ENCODE assay signal across 11 cellular contexts in the genomic region with DNA sequence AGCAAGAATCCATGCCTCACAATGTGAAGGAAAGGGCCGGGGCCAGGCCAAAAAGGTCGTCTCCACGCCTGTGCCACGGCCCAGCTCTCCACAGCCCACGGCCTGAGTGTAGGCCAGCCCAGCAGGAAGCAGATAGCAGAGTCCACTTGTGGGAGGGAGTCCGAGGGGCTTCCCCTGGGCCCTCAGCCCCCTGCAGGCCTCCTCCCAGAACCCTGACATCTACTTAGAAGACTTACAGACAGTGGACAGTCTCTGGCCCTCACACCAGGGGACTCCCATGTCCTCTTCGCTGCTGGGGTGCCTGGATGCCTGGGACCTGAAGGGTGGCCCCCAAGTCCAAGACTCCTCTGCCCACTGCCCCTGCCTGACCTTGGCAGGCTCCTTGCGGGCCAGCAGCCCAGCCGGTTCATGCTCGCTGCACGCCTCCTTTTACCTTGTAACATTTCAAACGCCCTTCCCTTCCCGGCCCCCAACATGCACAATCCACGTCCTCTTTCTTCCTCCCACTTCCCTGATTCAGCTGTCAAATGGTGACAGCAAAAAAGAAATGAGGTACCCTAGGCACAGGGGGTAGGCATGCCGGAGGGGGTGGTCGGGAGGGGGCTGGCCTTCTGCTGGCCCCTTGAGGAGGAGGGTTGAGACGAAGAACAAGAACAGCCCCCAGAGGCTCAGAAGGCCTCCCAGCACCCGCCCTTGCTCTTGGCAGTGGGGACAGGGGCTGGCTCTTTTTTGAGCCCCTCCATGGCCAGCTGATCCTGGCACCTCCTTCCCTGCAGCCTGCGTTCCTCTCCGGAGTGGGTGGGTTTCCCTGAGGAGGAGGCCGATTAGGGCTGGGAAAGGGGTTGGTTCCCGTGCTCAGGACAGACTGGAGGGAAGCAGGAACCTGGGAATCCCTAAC. TPM values are rescaled to one million over a fixed set of nuclear protein-coding genes. Genes with fewer than 3 reads are reported as not detected.
DNase-seq lines count a peak whose midpoint lies in the region; ATAC-seq, FAIRE-seq and TF ChIP-seq lines count a peak whose summit lies in the region.
"Had no signal": no experiment of that assay in that cellular context is flagged by ENCODE, and none has a peak within 500 bp of the region (broad histone marks: within the 10 kb centered on the region; RNA-seq: fewer than 3 reads in every experiment).

No MANE protein-coding gene starts in this region.

- peaks cover 10 to 70% of the 10 kb centered on the region in 2 experiments for H3K27me3 ChIP-seq in HepG2 (ENCODE audit: control insufficient read depth in 1 of 2, insufficient read depth in 2 of 2, low read length in 2 of 2)
- H3K27me3 ChIP-seq in upper lobe of left lung: no peaks in the 10 kb centered on the region

- peak; percentile 6; the same call in 1 of the 2 replicates for ATAC-seq in WTC11
- ATAC-seq in HepG2: peak; percentile 7; the same call in 2 of the 3 replicates
- ATAC-seq in upper lobe of left lung (ENCODE audit: low FRiP score in 2 of 2): no peak

- no TSS peak for BruUV-seq in HepG2 (replicated peaks; lab: Mats Ljungman, UMichigan)

- no peak overlapping the region for H3K4me2 ChIP-seq in HepG2 (ENCODE audit: low read depth, low read length)

- H3K4me1 ChIP-seq in HepG2 (ENCODE audit: insufficient read depth, low read length) (peaks cover 25% of the 10 kb centered on the region), upper lobe of left lung (peaks cover 0 to 34% (median 24%) of the 10 kb centered on the region in 4 donors)

- in situ Hi-C loops in HepG2 (cut with HindIII; ENCODE audit: extremely low pct_ligation_motif_present, low pct_unique_long_range_greater_than_20kb): no loop called here

- H3K36me3 ChIP-seq in HepG2 (replicated peaks in 1 of 2; ENCODE audit: control insufficient read depth in 1 of 2, insufficient read depth in 2 of 2, low read length in 2 of 2) (no peaks in the 10 kb centered on the region), upper lobe of left lung (no peaks in the 10 kb centered on the region)

- peaks cover 90% of the 10 kb centered on the region for H3K4me1 Mint-ChIP-seq in activated CD4-positive, alpha-beta T cell treated with anti-CD3 and anti-CD28 coated beads, Interleukin-2, amount 10 ng/mL, durations not matched to agents 7 days and 5 days
- H3K4me1 Mint-ChIP-seq in WTC11: peaks cover 45% of the 10 kb centered on the region

- no peaks in the 10 kb centered on the region for H3K79me2 ChIP-seq in HepG2 (ENCODE audit: insufficient read depth, low read length)

- H3K9me3 ChIP-seq in HepG2 (ENCODE audit: low read length): no peaks in the 10 kb centered on the region
- H3K9me3 ChIP-seq in upper lobe of left lung: no peaks in the 10 kb centered on the region

- H3K27ac Mint-ChIP-seq in activated CD4-positive, alpha-beta T cell treated with anti-CD3 and anti-CD28 coated beads, Interleukin-2, amount 10 ng/mL, durations not matched to agents 7 days and 5 days: peak overlapping the region; percentile 97
- no peak overlapping the region for H3K27ac Mint-ChIP-seq in WTC11

- H3K27ac ChIP-seq in HepG2 (ENCODE audit: extremely low read length, insufficient read depth, low read length): no peak overlapping the region
- peak overlapping the region; percentile 35 to 93 (median 81) for H3K27ac ChIP-seq in upper lobe of left lung

- H4K20me1 ChIP-seq in HepG2 (ENCODE audit: insufficient read depth, low read length): no peaks in the 10 kb centered on the region

- no peak overlapping the region for H2AFZ ChIP-seq in HepG2 (ENCODE audit: low read length)

- no peaks in the 10 kb centered on the region for H3K9me3 Mint-ChIP-seq in activated CD4-positive, alpha-beta T cell treated with anti-CD3 and anti-CD28 coated beads, Interleukin-2, amount 10 ng/mL, durations not matched to agents 7 days and 5 days
- H3K9me3 Mint-ChIP-seq in WTC11: no peaks in the 10 kb centered on the region

- peaks cover 30% of the 10 kb centered on the region for H3K36me3 Mint-ChIP-seq in activated CD4-positive, alpha-beta T cell treated with anti-CD3 and anti-CD28 coated beads, Interleukin-2, amount 10 ng/mL, durations not matched to agents 7 days and 5 days (ENCODE audit: low read depth)
- H3K36me3 Mint-ChIP-seq in WTC11: no peaks in the 10 kb centered on the region

- no peak overlapping the region for H3K9ac ChIP-seq in HepG2 (ENCODE audit: insufficient read depth, low read depth, low read length)

- DNase-seq in activated CD4-positive, alpha-beta T cell treated with anti-CD3 and anti-CD28 coated beads, Interleukin-2, amount 10 ng/mL, durations not matched to agents 7 days and 5 days: no peak
- no peak for DNase-seq in activated CD4-positive, alpha-beta T cell treated with anti-CD3 and anti-CD28 coated beads, Interleukin-2, amount 50 U/mL, for 4 hours
- DNase-seq in WTC11 (ENCODE audit: low spot score): no peak
- no peak for DNase-seq in HepG2 (ENCODE audit: low spot score)
- no peak for DNase-seq in upper lobe of left lung
- DNase-seq in NCI-H526 treated with DMSO at 0.1 percent for 48 hours (lab: John Stamatoyannopoulos, UW): no peak
- no peak for DNase-seq in kidney tubule cell (ENCODE audit: low spot score)
- DNase-seq in activated CD4-positive, CD25-positive, alpha-beta regulatory T cell (lab: John Stamatoyannopoulos, UW): no peak

- WGBS in HepG2 (ENCODE audit: low lambda C conversion rate): 27% methylated on average over 17 of the region's 22 CpGs
- 51 to 74% methylated on average over 19 to 22 of the region's 22 CpGs for WGBS in upper lobe of left lung, 2 donors

- CTCF ChIA-PET in activated CD4-positive, alpha-beta T cell treated with anti-CD3 and anti-CD28 coated beads, Interleukin-2, amount 10 ng/mL, durations not matched to agents 7 days and 5 days (lab: Charles Lee): interaction anchor here (0.6 to 4.0 kb wide), 7 partner anchors 8 to 25 kb away, joined by 3 to 35 read pairs (median 6); a partner anchor contains a TSS
- CTCF ChIA-PET in WTC11 (lab: Charles Lee): interaction anchor here (0.7 to 3.1 kb wide), 6 partner anchors 15 to 162 kb away, joined by 3 to 9 read pairs (median 4); no protein-coding TSS in a partner anchor
- CTCF ChIA-PET in HepG2 (lab: Yijun Ruan, JAX; ENCODE audit: low intra/inter-chr PET ratio, low total read pairs): no interaction called here

- intact Hi-C loops in HepG2 (cut with micrococcal nuclease; ENCODE audit: unreplicated experiment): no loop called here

- TF ChIP-seq EP300 in HepG2 (IDR thresholded peaks at IDR 0.05; ENCODE audit: low read depth in 2 of 2, low read length in 2 of 2) (no peak), HepG2 (CRISPR knock-in tag; IDR thresholded peaks at IDR 0.05; ENCODE audit: borderline replicate concordance) (no peak), upper lobe of left lung (IDR thresholded peaks at IDR 0.05) (no peak)

- TF ChIP-seq CTCF in WTC11 (IDR thresholded peaks at IDR 0.05): no peak
- no peak for TF ChIP-seq CTCF in HepG2 (CRISPR knock-in tag; IDR thresholded peaks at IDR 0.05)
- TF ChIP-seq CTCF in upper lobe of left lung (IDR thresholded peaks at IDR 0.05): no peak

- H3K4me3 Mint-ChIP-seq in activated CD4-positive, alpha-beta T cell treated with anti-CD3 and anti-CD28 coated beads, Interleukin-2, amount 10 ng/mL, durations not matched to agents 7 days and 5 days: peak overlapping the region; percentile 95
- no peak overlapping the region for H3K4me3 Mint-ChIP-seq in WTC11

- H3K27me3 Mint-ChIP-seq in activated CD4-positive, alpha-beta T cell treated with anti-CD3 and anti-CD28 coated beads, Interleukin-2, amount 10 ng/mL, durations not matched to agents 7 days and 5 days: no peaks in the 10 kb centered on the region
- H3K27me3 Mint-ChIP-seq in WTC11 (ENCODE audit: low read depth): no peaks in the 10 kb centered on the region; the same call in 1 of the 2 replicates

- no peak for TF ChIP-seq RAD21 in HepG2 (CRISPR knock-in tag; IDR thresholded peaks at IDR 0.05)

- no peak for FAIRE-seq in HepG2 (lab: Jason Lieb, UNC)

- TF ChIP-seq POLR2A in HepG2 (IDR thresholded peaks at IDR 0.05; ENCODE audit: insufficient read depth in 1 of 2, low read depth in 2 of 2, low read length in 2 of 2) (no peak), upper lobe of left lung (IDR thresholded peaks at IDR 0.05) (no peak)

- POLR2A ChIA-PET in activated CD4-positive, alpha-beta T cell treated with anti-CD3 and anti-CD28 coated beads, Interleukin-2, amount 10 ng/mL, durations not matched to agents 7 days and 5 days (lab: Charles Lee): interaction anchor here (0.6 kb wide), 1 partner anchor 702 kb away, joined by 3 read pairs; no protein-coding TSS in a partner anchor
- POLR2A ChIA-PET in WTC11 (lab: Charles Lee) (no interaction called here), HepG2 (lab: Yijun Ruan, JAX) (no interaction called here)

- H3K4me3 ChIP-seq in HepG2 (replicated peaks in 1 of 3; ENCODE audit: insufficient read depth in 1 of 3, low read depth in 2 of 3, low read length in 3 of 3) (no peak overlapping the region), upper lobe of left lung (peak overlapping the region in 1 of 4 donors; percentile 47)

RNA-seq across cellular contexts. Expression of a gene that starts 1.0 kb away (rescaled TPM):
- 100 to 1,000 TPM; 183 to 188 TPM for total RNA-seq in activated CD4-positive, alpha-beta T cell treated with anti-CD3 and anti-CD28 coated beads, Interleukin-2, amount 10 ng/mL, durations not matched to agents 7 days and 5 days
- total RNA-seq in WTC11 (2021) (0.98 to 1.1 TPM (median 1.1 TPM) in 3 replicates), HepG2 (2016; rRNA removed; fragmentation: Illumina TruSeq; extraction: Trizol) (not detected in 2 replicates), upper lobe of left lung (1 to 10 TPM; 4.6 to 9.3 (median 7.7) TPM)
- 0.18 TPM in 1 of 2 replicates, not detected in the other for total RNA-seq in HepG2 (2016; cell fraction: cytosol; rRNA removed; fragmentation: Illumina TruSeq; extraction: Trizol; ENCODE audit: low read depth)
- total RNA-seq in HepG2 (2016; cell fraction: insoluble cytoplasmic fraction; rRNA removed; fragmentation: Illumina TruSeq; extraction: Trizol): not detected in 2 replicates
- total RNA-seq in HepG2 (2016; cell fraction: membrane; rRNA removed; fragmentation: Illumina TruSeq; extraction: Trizol): not detected in 2 replicates
- total RNA-seq in HepG2 (2016; cell fraction: nucleus; rRNA removed; fragmentation: Illumina TruSeq; extraction: Trizol): not detected in 2 replicates
- 0.05 TPM in 1 of 2 replicates, not detected in the other for polyA plus RNA-seq in HepG2 (2011; rRNA removed)
- 0.12 and 0.15 TPM in 2 replicates for polyA plus RNA-seq in HepG2 (2011; cell fraction: cytosol; rRNA removed)
- 0.05 TPM in 1 of 2 replicates, not detected in the other for polyA plus RNA-seq in HepG2 (2011; cell fraction: nucleus; rRNA removed)
- not detected in 2 replicates for polyA plus RNA-seq in HepG2 (2012)
- polyA plus RNA-seq in HepG2 (2016; cell fraction: cytosol; fragmentation: Illumina TruSeq; extraction: Trizol; ENCODE audit: low read depth): 0.06 and 0.08 TPM in 2 replicates
- not detected in 2 replicates for polyA plus RNA-seq in HepG2 (2016; cell fraction: insoluble cytoplasmic fraction; fragmentation: Illumina TruSeq; extraction: Trizol; ENCODE audit: low read depth)
- not detected in 2 replicates for polyA plus RNA-seq in HepG2 (2016; cell fraction: membrane; fragmentation: Illumina TruSeq; extraction: Trizol; ENCODE audit: low read depth)
- not detected in 2 replicates for polyA plus RNA-seq in HepG2 (2016; cell fraction: nucleus; fragmentation: Illumina TruSeq; extraction: Trizol; ENCODE audit: insufficient read depth, low read depth)
- polyA minus RNA-seq in HepG2 (2011; rRNA and poly(A)+ RNA removed; ENCODE audit: low replicate concordance): 0.12 and 1.5 TPM in 2 replicates
- not detected in 2 replicates for polyA minus RNA-seq in HepG2 (2011; cell fraction: cytosol; rRNA and poly(A)+ RNA removed)
- not detected in 2 replicates for polyA minus RNA-seq in HepG2 (2011; cell fraction: nucleus; rRNA and poly(A)+ RNA removed)
- total RNA-seq: LHCN-M2, progenitor cell of endocrine pancreas had no signal
- polyA plus RNA-seq: AG04450 had no signal

RNA-seq across cellular contexts. Expression of a gene that starts 16.9 kb away (rescaled TPM):
- 10 to 100 TPM; 51.6 to 53.8 TPM for total RNA-seq in activated CD4-positive, alpha-beta T cell treated with anti-CD3 and anti-CD28 coated beads, Interleukin-2, amount 10 ng/mL, durations not matched to agents 7 days and 5 days
- total RNA-seq in WTC11 (2021) (47.2 to 58.5 TPM (median 50.9 TPM) in 3 replicates), HepG2 (2016; rRNA removed; fragmentation: Illumina TruSeq; extraction: Trizol) (2.2 and 2.7 TPM in 2 replicates), upper lobe of left lung (10 to 100 TPM; 65.7 to 96.3 (median 88.4) TPM)
- 1.4 and 1.7 TPM in 2 replicates for total RNA-seq in HepG2 (2016; cell fraction: cytosol; rRNA removed; fragmentation: Illumina TruSeq; extraction: Trizol; ENCODE audit: low read depth)
- total RNA-seq in HepG2 (2016; cell fraction: insoluble cytoplasmic fraction; rRNA removed; fragmentation: Illumina TruSeq; extraction: Trizol): 2.3 and 3.0 TPM in 2 replicates
- total RNA-seq in HepG2 (2016; cell fraction: membrane; rRNA removed; fragmentation: Illumina TruSeq; extraction: Trizol): 2.9 and 3.5 TPM in 2 replicates
- total RNA-seq in HepG2 (2016; cell fraction: nucleus; rRNA removed; fragmentation: Illumina TruSeq; extraction: Trizol): 1.8 and 1.9 TPM in 2 replicates
- 18.8 and 23.4 TPM in 2 replicates for polyA plus RNA-seq in HepG2 (2011; rRNA removed)
- polyA plus RNA-seq in HepG2 (2011; cell fraction: cytosol; rRNA removed): 16.2 and 20.4 TPM in 2 replicates
- polyA plus RNA-seq in HepG2 (2011; cell fraction: nucleus; rRNA removed): 14.8 and 15.5 TPM in 2 replicates
- polyA plus RNA-seq in HepG2 (2012): 3.9 and 8.1 TPM in 2 replicates
- polyA plus RNA-seq in HepG2 (2016; cell fraction: cytosol; fragmentation: Illumina TruSeq; extraction: Trizol; ENCODE audit: low read depth): 1.6 and 2.1 TPM in 2 replicates
- 2.6 and 2.8 TPM in 2 replicates for polyA plus RNA-seq in HepG2 (2016; cell fraction: insoluble cytoplasmic fraction; fragmentation: Illumina TruSeq; extraction: Trizol; ENCODE audit: low read depth)
- polyA plus RNA-seq in HepG2 (2016; cell fraction: membrane; fragmentation: Illumina TruSeq; extraction: Trizol; ENCODE audit: low read depth): 1.9 and 2.2 TPM in 2 replicates
- polyA plus RNA-seq in HepG2 (2016; cell fraction: nucleus; fragmentation: Illumina TruSeq; extraction: Trizol; ENCODE audit: insufficient read depth, low read depth): 4.0 and 9.1 TPM in 2 replicates
- polyA minus RNA-seq in HepG2 (2011; rRNA and poly(A)+ RNA removed; ENCODE audit: low replicate concordance): 7.2 and 18.3 TPM in 2 replicates
- 10.6 and 11.2 TPM in 2 replicates for polyA minus RNA-seq in HepG2 (2011; cell fraction: cytosol; rRNA and poly(A)+ RNA removed)
- 5.2 and 6.1 TPM in 2 replicates for polyA minus RNA-seq in HepG2 (2011; cell fraction: nucleus; rRNA and poly(A)+ RNA removed)

RNA-seq across cellular contexts. Expression of a gene that starts 32.2 kb away (rescaled TPM):
- not detected for total RNA-seq in activated CD4-positive, alpha-beta T cell treated with anti-CD3 and anti-CD28 coated beads, Interleukin-2, amount 10 ng/mL, durations not matched to agents 7 days and 5 days
- total RNA-seq in WTC11 (2021) (0.78 to 1.1 TPM (median 1.1 TPM) in 3 replicates), HepG2 (2016; rRNA removed; fragmentation: Illumina TruSeq; extraction: Trizol) (not detected in 2 replicates), upper lobe of left lung (1 to 10 TPM in 3 of 6 donors, under 1 TPM in 3; 0.46 to 5.2 (median 1.1) TPM)
- not detected in 2 replicates for total RNA-seq in HepG2 (2016; cell fraction: cytosol; rRNA removed; fragmentation: Illumina TruSeq; extraction: Trizol; ENCODE audit: low read depth)
- 0.04 TPM in 1 of 2 replicates, not detected in the other for total RNA-seq in HepG2 (2016; cell fraction: insoluble cytoplasmic fraction; rRNA removed; fragmentation: Illumina TruSeq; extraction: Trizol)
- total RNA-seq in HepG2 (2016; cell fraction: membrane; rRNA removed; fragmentation: Illumina TruSeq; extraction: Trizol): not detected in 2 replicates
- total RNA-seq in HepG2 (2016; cell fraction: nucleus; rRNA removed; fragmentation: Illumina TruSeq; extraction: Trizol): not detected in 2 replicates
- 0.04 and 0.07 TPM in 2 replicates for polyA plus RNA-seq in HepG2 (2011; rRNA removed)
- polyA plus RNA-seq in HepG2 (2011; cell fraction: cytosol; rRNA removed): 0.03 and 0.05 TPM in 2 replicates
- 0.14 and 0.19 TPM in 2 replicates for polyA plus RNA-seq in HepG2 (2011; cell fraction: nucleus; rRNA removed)
- polyA plus RNA-seq in HepG2 (2012): not detected in 2 replicates
- 0.03 TPM in 1 of 2 replicates, not detected in the other for polyA plus RNA-seq in HepG2 (2016; cell fraction: cytosol; fragmentation: Illumina TruSeq; extraction: Trizol; ENCODE audit: low read depth)
- not detected in 2 replicates for polyA plus RNA-seq in HepG2 (2016; cell fraction: insoluble cytoplasmic fraction; fragmentation: Illumina TruSeq; extraction: Trizol; ENCODE audit: low read depth)
- not detected in 2 replicates for polyA plus RNA-seq in HepG2 (2016; cell fraction: membrane; fragmentation: Illumina TruSeq; extraction: Trizol; ENCODE audit: low read depth)
- not detected in 2 replicates for polyA plus RNA-seq in HepG2 (2016; cell fraction: nucleus; fragmentation: Illumina TruSeq; extraction: Trizol; ENCODE audit: insufficient read depth, low read depth)
- polyA minus RNA-seq in HepG2 (2011; rRNA and poly(A)+ RNA removed; ENCODE audit: low replicate concordance): 0.12 TPM in 1 of 2 replicates, not detected in the other
- not detected in 2 replicates for polyA minus RNA-seq in HepG2 (2011; cell fraction: cytosol; rRNA and poly(A)+ RNA removed)
- polyA minus RNA-seq in HepG2 (2011; cell fraction: nucleus; rRNA and poly(A)+ RNA removed): not detected in 2 replicates
- total RNA-seq: LHCN-M2 had no signal
- polyA plus RNA-seq: AG04450 had no signal

RNA-seq across cellular contexts. Expression of a gene that starts 38.7 kb away (rescaled TPM):
- total RNA-seq in activated CD4-positive, alpha-beta T cell treated with anti-CD3 and anti-CD28 coated beads, Interleukin-2, amount 10 ng/mL, durations not matched to agents 7 days and 5 days: not detected
- 0.07 to 0.16 TPM (median 0.09 TPM) in 3 replicates for total RNA-seq in WTC11 (2021)
- not detected in 2 replicates for total RNA-seq in HepG2 (2016; rRNA removed; fragmentation: Illumina TruSeq; extraction: Trizol)
- total RNA-seq in HepG2 (2016; cell fraction: cytosol; rRNA removed; fragmentation: Illumina TruSeq; extraction: Trizol; ENCODE audit: low read depth): not detected in 2 replicates
- total RNA-seq in HepG2 (2016; cell fraction: insoluble cytoplasmic fraction; rRNA removed; fragmentation: Illumina TruSeq; extraction: Trizol): not detected in 2 replicates
- total RNA-seq in HepG2 (2016; cell fraction: membrane; rRNA removed; fragmentation: Illumina TruSeq; extraction: Trizol): not detected in 2 replicates
- not detected in 2 replicates for total RNA-seq in HepG2 (2016; cell fraction: nucleus; rRNA removed; fragmentation: Illumina TruSeq; extraction: Trizol)
- 0.12 and 0.13 TPM in 2 replicates for polyA plus RNA-seq in HepG2 (2011; rRNA removed)
- polyA plus RNA-seq in HepG2 (2011; cell fraction: cytosol; rRNA removed): 0.08 and 0.09 TPM in 2 replicates
- polyA plus RNA-seq in HepG2 (2011; cell fraction: nucleus; rRNA removed): 0.19 and 0.21 TPM in 2 replicates
- 0.03 and 0.05 TPM in 2 replicates for polyA plus RNA-seq in HepG2 (2012)
- not detected in 2 replicates for polyA plus RNA-seq in HepG2 (2016; cell fraction: cytosol; fragmentation: Illumina TruSeq; extraction: Trizol; ENCODE audit: low read depth)
- polyA plus RNA-seq in HepG2 (2016; cell fraction: insoluble cytoplasmic fraction; fragmentation: Illumina TruSeq; extraction: Trizol; ENCODE audit: low read depth): not detected in 2 replicates
- polyA plus RNA-seq in HepG2 (2016; cell fraction: membrane; fragmentation: Illumina TruSeq; extraction: Trizol; ENCODE audit: low read depth): not detected in 2 replicates
- polyA plus RNA-seq in HepG2 (2016; cell fraction: nucleus; fragmentation: Illumina TruSeq; extraction: Trizol; ENCODE audit: insufficient read depth, low read depth): not detected in 2 replicates
- 0.20 and 0.21 TPM in 2 replicates for polyA minus RNA-seq in HepG2 (2011; rRNA and poly(A)+ RNA removed; ENCODE audit: low replicate concordance)
- not detected in 2 replicates for polyA minus RNA-seq in HepG2 (2011; cell fraction: cytosol; rRNA and poly(A)+ RNA removed)
- polyA minus RNA-seq in HepG2 (2011; cell fraction: nucleus; rRNA and poly(A)+ RNA removed): 0.12 TPM in 1 of 2 replicates, not detected in the other
- under 1 TPM in 3 of 6 donors, not detected in 3; under 0.01 to 0.07 (median 0.03) TPM for total RNA-seq in upper lobe of left lung
- total RNA-seq: progenitor cell of endocrine pancreas had no signal
- polyA plus RNA-seq: AG04450 had no signal

Comparison
In these comparisons a context has a peak if more than half of its experiments do, and no peak if none do; other contexts are left out.
1. ATAC-seq: peak in WTC11 (single experiment) and HepG2 (single experiment); none in upper lobe of left lung (0 of 2).
2. RNA of a gene that starts 1.0 kb away (total RNA-seq): 183 to 188 TPM in activated CD4-positive, alpha-beta T cell treated with anti-CD3 and anti-CD28 coated beads, Interleukin-2, amount 10 ng/mL, durations not matched to agents 7 days and 5 days; 4.6 to 9.3 TPM in upper lobe of left lung, 0.98 to 1.1 TPM in WTC11 and 0.18 TPM in HepG2; every median in the first group is over 10 times any median in the second.
3. RNA of a gene that starts 16.9 kb away (total RNA-seq): 65.7 to 96.3 TPM in upper lobe of left lung, 51.6 to 53.8 TPM in activated CD4-positive, alpha-beta T cell treated with anti-CD3 and anti-CD28 coated beads, Interleukin-2, amount 10 ng/mL, durations not matched to agents 7 days and 5 days and 47.2 to 58.5 TPM in WTC11; 1.4 to 3.5 TPM in HepG2; every median in the first group is over 10 times any median in the second.